Comparison of ENCODE assay signal across 1 cellular context in the genomic region with DNA sequence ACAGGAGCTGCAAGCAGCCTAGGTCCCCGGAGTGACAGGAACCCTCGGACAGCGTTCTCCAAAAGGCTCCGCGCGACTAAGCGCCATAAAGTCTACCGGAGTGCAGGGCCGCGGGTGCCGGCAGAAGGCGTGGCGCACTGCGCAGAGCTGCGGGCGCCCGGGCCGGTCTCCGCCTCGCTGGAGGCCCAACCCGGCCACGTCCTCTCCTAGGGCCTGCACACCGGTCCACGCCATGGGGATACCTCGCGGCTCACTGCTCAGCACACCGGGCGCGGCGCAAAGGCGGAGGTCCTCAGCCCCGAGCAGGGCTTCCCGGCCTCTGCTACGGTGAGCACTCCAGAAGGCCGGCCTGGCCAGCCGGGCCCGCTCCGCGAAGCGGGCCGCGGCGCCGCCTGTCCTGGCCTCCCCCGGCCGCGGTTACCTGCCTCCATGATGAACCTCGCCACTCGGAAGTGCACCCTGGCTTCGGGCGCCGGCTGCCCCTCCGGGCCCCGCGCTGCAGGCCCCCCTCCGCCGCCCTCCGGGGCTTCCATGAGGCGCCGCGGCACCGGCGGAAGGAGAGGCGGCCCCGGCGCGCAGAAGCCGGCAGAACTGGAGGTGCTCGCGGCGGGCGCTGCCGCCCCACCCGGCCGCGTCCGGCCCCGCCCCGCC.
TF ChIP-seq lines count a peak whose summit lies in the region.

TSS of gene CCNQ (minus strand) at position 599 of the 651 bp plus-strand sequence. CDS start at position 533, 66 bp downstream.

TF ChIP-seq in A549, 52 proteins besides CTCF, POLR2A, EP300 and RAD21 (continued from another document):
- TF ChIP-seq, protein P1, sequence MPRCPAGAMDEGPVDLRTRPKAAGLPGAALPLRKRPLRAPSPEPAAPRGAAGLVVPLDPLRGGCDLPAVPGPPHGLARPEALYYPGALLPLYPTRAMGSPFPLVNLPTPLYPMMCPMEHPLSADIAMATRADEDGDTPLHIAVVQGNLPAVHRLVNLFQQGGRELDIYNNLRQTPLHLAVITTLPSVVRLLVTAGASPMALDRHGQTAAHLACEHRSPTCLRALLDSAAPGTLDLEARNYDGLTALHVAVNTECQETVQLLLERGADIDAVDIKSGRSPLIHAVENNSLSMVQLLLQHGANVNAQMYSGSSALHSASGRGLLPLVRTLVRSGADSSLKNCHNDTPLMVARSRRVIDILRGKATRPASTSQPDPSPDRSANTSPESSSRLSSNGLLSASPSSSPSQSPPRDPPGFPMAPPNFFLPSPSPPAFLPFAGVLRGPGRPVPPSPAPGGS (IDR thresholded peaks at IDR 0.05): 0 out of 3 replicates have a peak, but pooled peaks have one; percentile 56
- TF ChIP-seq FOSL2 (IDR thresholded peaks at IDR 0.05) (no peak), FOSL2 (CRISPR knock-in tag; IDR thresholded peaks at IDR 0.05) (no peak), ZNF302 (CRISPR knock-in tag; IDR thresholded peaks at IDR 0.05) (no peak), REST (IDR thresholded peaks at IDR 0.05) (no peak), HDAC2 (IDR thresholded peaks at IDR 0.05) (no peak)
